Comparison of ENCODE assay signal across 12 cellular contexts in the genomic region with DNA sequence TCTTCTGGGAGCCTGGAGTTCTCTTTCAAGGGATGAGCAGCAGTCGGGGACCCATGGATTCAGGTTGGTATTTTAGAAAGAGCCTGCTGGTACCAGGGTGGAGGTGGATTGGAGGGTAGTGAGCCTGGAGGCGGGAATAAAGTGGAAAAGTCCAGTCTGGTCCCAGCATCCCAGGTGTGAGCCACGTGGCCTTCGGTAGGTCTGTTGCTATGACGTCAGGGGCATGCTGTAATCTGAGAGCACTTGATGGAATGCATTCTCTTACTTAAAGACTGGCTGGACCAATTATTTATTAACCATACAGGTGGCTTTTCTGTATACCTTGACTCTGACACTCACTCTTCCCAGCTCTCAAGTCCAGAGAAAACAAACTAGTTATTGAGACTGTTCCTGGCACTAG.
"Had no signal": no experiment of that assay in that cellular context is flagged by ENCODE, and none has a peak within 500 bp of the region (broad histone marks: within the 10 kb centered on the region; RNA-seq: fewer than 3 reads in every experiment).

No MANE protein-coding gene starts in this region.

- DNase-seq: activated CD4-positive, alpha-beta T cell treated with anti-CD3 and anti-CD28 coated beads, Interleukin-2, amount 50 U/mL, for 1 hour; amniotic stem cell; cerebellar nuclear complex; hypothalamus; immature natural killer cell; left colon; nephron progenitor cell; stimulated activated CD4-positive, alpha-beta T cell treated with anti-CD3 and anti-CD28 coated beads, Interleukin-15, amount 100 ng/mL, for 24 hours; stimulated activated CD4-positive, alpha-beta T cell treated with anti-CD3 and anti-CD28 coated beads, Interleukin-4, amount 100 ng/mL, for 24 hours had no signal

- H3K27me3 ChIP-seq: ovary had no signal

- H3K9me3 ChIP-seq: ovary, thoracic aorta had no signal

- H3K4me3 ChIP-seq: ovary, thoracic aorta had no signal

- ATAC-seq: activated naive CD4-positive, alpha-beta T cell treated with anti-CD3 and anti-CD28 coated beads, Interleukin-2, amount 50 U/mL, for 72 hours; left colon had no signal

- H3K36me3 ChIP-seq: ovary, thoracic aorta had no signal

- H3K27ac ChIP-seq: thoracic aorta had no signal
